1 cellular context compared by ENCODE assay signal in the genomic region with DNA sequence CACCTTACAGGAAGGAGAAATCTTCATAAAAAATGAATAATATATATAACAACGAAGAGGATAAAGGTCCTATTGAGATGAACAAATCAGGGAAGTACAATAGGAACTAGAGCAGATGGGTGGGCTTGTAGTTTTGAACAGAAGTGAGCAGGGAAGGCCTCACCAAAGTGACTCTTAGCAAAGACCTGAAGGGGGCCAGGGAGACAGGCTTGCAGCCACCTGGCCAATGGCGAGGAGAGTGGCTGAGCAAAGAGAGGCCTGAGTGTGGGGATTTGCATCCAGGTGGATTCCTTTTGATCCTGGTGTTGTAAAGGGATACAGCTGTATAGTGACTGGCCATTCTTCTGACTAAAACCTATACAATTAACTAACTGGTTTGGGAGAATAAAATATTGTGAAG.
TF ChIP-seq lines count a peak whose summit lies in the region.

No MANE protein-coding gene starts in this region.

TF ChIP-seq in GM23338, 12 proteins besides CTCF, POLR2A, EP300 and RAD21 (continued from another document):
- TF ChIP-seq, protein P1, sequence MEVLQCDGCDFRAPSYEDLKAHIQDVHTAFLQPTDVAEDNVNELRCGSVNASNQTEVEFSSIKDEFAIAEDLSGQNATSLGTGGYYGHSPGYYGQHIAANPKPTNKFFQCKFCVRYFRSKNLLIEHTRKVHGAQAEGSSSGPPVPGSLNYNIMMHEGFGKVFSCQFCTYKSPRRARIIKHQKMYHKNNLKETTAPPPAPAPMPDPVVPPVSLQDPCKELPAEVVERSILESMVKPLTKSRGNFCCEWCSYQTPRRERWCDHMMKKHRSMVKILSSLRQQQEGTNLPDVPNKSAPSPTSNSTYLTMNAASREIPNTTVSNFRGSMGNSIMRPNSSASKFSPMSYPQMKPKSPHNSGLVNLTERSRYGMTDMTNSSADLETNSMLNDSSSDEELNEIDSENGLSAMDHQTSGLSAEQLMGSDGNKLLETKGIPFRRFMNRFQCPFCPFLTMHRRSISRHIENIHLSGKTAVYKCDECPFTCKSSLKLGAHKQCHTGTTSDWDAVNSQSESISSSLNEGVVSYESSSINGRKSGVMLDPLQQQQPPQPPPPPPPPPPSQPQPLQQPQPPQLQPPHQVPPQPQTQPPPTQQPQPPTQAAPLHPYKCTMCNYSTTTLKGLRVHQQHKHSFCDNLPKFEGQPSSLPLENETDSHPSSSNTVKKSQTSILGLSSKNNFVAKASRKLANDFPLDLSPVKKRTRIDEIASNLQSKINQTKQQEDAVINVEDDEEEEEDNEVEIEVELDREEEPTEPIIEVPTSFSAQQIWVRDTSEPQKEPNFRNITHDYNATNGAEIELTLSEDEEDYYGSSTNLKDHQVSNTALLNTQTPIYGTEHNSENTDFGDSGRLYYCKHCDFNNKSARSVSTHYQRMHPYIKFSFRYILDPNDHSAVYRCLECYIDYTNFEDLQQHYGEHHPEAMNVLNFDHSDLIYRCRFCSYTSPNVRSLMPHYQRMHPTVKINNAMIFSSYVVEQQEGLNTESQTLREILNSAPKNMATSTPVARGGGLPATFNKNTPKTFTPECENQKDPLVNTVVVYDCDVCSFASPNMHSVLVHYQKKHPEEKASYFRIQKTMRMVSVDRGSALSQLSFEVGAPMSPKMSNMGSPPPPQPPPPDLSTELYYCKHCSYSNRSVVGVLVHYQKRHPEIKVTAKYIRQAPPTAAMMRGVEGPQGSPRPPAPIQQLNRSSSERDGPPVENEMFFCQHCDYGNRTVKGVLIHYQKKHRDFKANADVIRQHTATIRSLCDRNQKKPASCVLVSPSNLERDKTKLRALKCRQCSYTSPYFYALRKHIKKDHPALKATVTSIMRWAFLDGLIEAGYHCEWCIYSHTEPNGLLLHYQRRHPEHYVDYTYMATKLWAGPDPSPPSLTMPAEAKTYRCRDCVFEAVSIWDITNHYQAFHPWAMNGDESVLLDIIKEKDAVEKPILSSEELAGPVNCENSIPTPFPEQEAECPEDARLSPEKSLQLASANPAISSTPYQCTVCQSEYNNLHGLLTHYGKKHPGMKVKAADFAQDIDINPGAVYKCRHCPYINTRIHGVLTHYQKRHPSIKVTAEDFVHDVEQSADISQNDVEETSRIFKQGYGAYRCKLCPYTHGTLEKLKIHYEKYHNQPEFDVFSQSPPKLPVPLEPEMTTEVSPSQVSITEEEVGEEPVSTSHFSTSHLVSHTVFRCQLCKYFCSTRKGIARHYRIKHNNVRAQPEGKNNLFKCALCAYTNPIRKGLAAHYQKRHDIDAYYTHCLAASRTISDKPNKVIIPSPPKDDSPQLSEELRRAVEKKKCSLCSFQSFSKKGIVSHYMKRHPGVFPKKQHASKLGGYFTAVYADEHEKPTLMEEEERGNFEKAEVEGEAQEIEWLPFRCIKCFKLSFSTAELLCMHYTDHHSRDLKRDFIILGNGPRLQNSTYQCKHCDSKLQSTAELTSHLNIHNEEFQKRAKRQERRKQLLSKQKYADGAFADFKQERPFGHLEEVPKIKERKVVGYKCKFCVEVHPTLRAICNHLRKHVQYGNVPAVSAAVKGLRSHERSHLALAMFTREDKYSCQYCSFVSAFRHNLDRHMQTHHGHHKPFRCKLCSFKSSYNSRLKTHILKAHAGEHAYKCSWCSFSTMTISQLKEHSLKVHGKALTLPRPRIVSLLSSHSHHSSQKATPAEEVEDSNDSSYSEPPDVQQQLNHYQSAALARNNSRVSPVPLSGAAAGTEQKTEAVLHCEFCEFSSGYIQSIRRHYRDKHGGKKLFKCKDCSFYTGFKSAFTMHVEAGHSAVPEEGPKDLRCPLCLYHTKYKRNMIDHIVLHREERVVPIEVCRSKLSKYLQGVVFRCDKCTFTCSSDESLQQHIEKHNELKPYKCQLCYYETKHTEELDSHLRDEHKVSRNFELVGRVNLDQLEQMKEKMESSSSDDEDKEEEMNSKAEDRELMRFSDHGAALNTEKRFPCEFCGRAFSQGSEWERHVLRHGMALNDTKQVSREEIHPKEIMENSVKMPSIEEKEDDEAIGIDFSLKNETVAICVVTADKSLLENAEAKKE (CRISPR knock-in tag; IDR thresholded peaks at IDR 0.05) = no peak
